17 cellular contexts compared by ENCODE assay signal in genomic region chr5:113266913-113267227, GRCh38.
A peak's percentile ranks its signal among the peaks of the same experiment; 100 is the strongest.
DNase-seq lines count a peak whose midpoint lies in the region; ATAC-seq and TF ChIP-seq lines count a peak whose summit lies in the region.
"Had no signal": no experiment of that assay in that cellular context is flagged by ENCODE, and none has a peak within 500 bp of the region (broad histone marks: within the 10 kb centered on the region; RNA-seq: fewer than 3 reads in every experiment).

No MANE protein-coding gene starts in this region.

- no peak for TF ChIP-seq CTCF in BE2C (IDR thresholded peaks at IDR 0.05; ENCODE audit: low read depth, low read length)
- no peak for TF ChIP-seq CTCF in HEK293 (tag by site-specific recombination; IDR thresholded peaks at IDR 0.05)
- no peak for TF ChIP-seq CTCF in endodermal cell (conservative IDR thresholded peaks at IDR 0.05)
- TF ChIP-seq CTCF in mesothelial cell of epicardium (IDR thresholded peaks at IDR 0.05; ENCODE audit: unreplicated experiment): no peak

- POLR2A ChIA-PET in HEK293 (lab: Yijun Ruan, JAX): interaction anchor here (0.6 kb wide), 1 partner anchor 845 kb away, joined by 3 read pairs; no protein-coding TSS in a partner anchor
- POLR2A ChIA-PET in activated CD4-positive, alpha-beta memory T cell treated with anti-CD3 and anti-CD28 coated beads for 36 hours (lab: Charles Lee): no interaction called here

- H3K9me3 ChIP-seq in BE2C: no peaks in the 10 kb centered on the region
- no peaks in the 10 kb centered on the region for H3K9me3 ChIP-seq in HEK293 (ENCODE audit: control insufficient read depth, insufficient read depth, low read depth, low read length)
- H3K9me3 ChIP-seq in endodermal cell (ENCODE audit: control insufficient read depth, low read length): no peaks in the 10 kb centered on the region

- H3K4me1 ChIP-seq in BE2C (peaks cover 48% of the 10 kb centered on the region), HEK293 (ENCODE audit: control insufficient read depth, insufficient read depth, low read length) (peaks cover 49% of the 10 kb centered on the region), endodermal cell (ENCODE audit: control insufficient read depth, insufficient read depth, low read length) (peaks cover 44% of the 10 kb centered on the region)

- H3K27me3 Mint-ChIP-seq in endodermal cell (ENCODE audit: insufficient read depth): no peaks in the 10 kb centered on the region
- H3K27me3 Mint-ChIP-seq in mesothelial cell of epicardium (ENCODE audit: low read depth): no peaks in the 10 kb centered on the region
- no peaks in the 10 kb centered on the region for H3K27me3 Mint-ChIP-seq in activated CD4-positive, alpha-beta memory T cell treated with anti-CD3 and anti-CD28 coated beads for 36 hours

- CTCF ChIA-PET in HEK293 (lab: Yijun Ruan, JAX): interaction anchor here (0.5 to 1.2 kb wide), 2 partner anchors 24 to 271 kb away, joined by 3 to 4 read pairs; no protein-coding TSS in a partner anchor
- CTCF ChIA-PET in activated CD4-positive, alpha-beta memory T cell treated with anti-CD3 and anti-CD28 coated beads for 36 hours (lab: Charles Lee): no interaction called here

- ATAC-seq in HG02571 (IDR thresholded peaks at IDR 0.05; ENCODE audit: unreplicated experiment) (no peak), HG02759 (IDR thresholded peaks at IDR 0.05; ENCODE audit: unreplicated experiment) (no peak), HG03521 (IDR thresholded peaks at IDR 0.05; ENCODE audit: unreplicated experiment) (no peak)
- ATAC-seq: effector memory CD8-positive, alpha-beta T cell had no signal

- no peak overlapping the region; the same call in 1 of the 2 replicates for H3K4me3 ChIP-seq in BE2C (ENCODE audit: low read depth, low read length)
- H3K4me3 ChIP-seq in HEK293 (ENCODE audit: low read depth, low read length): no peak overlapping the region
- peak overlapping the region; percentile 69 for H3K4me3 ChIP-seq in endodermal cell (ENCODE audit: low read length)

- no peaks in the 10 kb centered on the region for H3K36me3 Mint-ChIP-seq in endodermal cell (ENCODE audit: low read depth)
- H3K36me3 Mint-ChIP-seq in mesothelial cell of epicardium: peaks cover 3% of the 10 kb centered on the region
- H3K36me3 Mint-ChIP-seq in activated CD4-positive, alpha-beta memory T cell treated with anti-CD3 and anti-CD28 coated beads for 36 hours: no peaks in the 10 kb centered on the region

- peak overlapping the region; percentile 3 for H3K27ac Mint-ChIP-seq in endodermal cell
- peak overlapping the region; percentile 33 for H3K27ac Mint-ChIP-seq in mesothelial cell of epicardium
- no peak overlapping the region for H3K27ac Mint-ChIP-seq in activated CD4-positive, alpha-beta memory T cell treated with anti-CD3 and anti-CD28 coated beads for 36 hours
- H3K27ac Mint-ChIP-seq: activated CD4-positive, alpha-beta T cell treated with anti-CD3 and anti-CD28 coated beads, Interleukin-2, amount 10 ng/mL, durations not matched to agents 24 days and 14 days; effector memory CD8-positive, alpha-beta T cell had no signal

- H3K36me3 ChIP-seq in BE2C (no peaks in the 10 kb centered on the region; the same call in 1 of the 2 replicates), HEK293 (ENCODE audit: control insufficient read depth in 2 of 2, insufficient read depth in 1 of 2, low read length in 2 of 2) (no peaks in the 10 kb centered on the region), endodermal cell (ENCODE audit: control insufficient read depth, insufficient read depth, low read length) (peaks cover 9% of the 10 kb centered on the region)

- no peak overlapping the region for H3K9ac ChIP-seq in endodermal cell (ENCODE audit: extremely low read depth, low read length, poor library complexity, severe bottlenecking)

- H3K27me3 ChIP-seq in BE2C (no peaks in the 10 kb centered on the region), endodermal cell (ENCODE audit: control insufficient read depth, insufficient read depth, low read length, poor library complexity, severe bottlenecking) (no peaks in the 10 kb centered on the region)

- H3K4me1 Mint-ChIP-seq in endodermal cell (peaks cover 81% of the 10 kb centered on the region), mesothelial cell of epicardium (peaks cover 42% of the 10 kb centered on the region)
- H3K4me1 Mint-ChIP-seq in activated CD4-positive, alpha-beta memory T cell treated with anti-CD3 and anti-CD28 coated beads for 36 hours (ENCODE audit: low read depth): peaks cover 11% of the 10 kb centered on the region

- intact Hi-C loops in activated CD4-positive, alpha-beta memory T cell treated with anti-CD3 and anti-CD28 coated beads for 36 hours (cut with micrococcal nuclease): no loop called here

- WGBS in endodermal cell (ENCODE audit: insufficient coverage in 1 of 2, insufficient read length in 1 of 2), 2 experiments: 86 to 94% methylated on average over 3 of the region's 3 CpGs

- H3K9me3 Mint-ChIP-seq in endodermal cell (no peaks in the 10 kb centered on the region), mesothelial cell of epicardium (no peaks in the 10 kb centered on the region)
- no peaks in the 10 kb centered on the region for H3K9me3 Mint-ChIP-seq in activated CD4-positive, alpha-beta memory T cell treated with anti-CD3 and anti-CD28 coated beads for 36 hours
- H3K9me3 Mint-ChIP-seq: activated CD4-positive, alpha-beta T cell treated with anti-CD3 and anti-CD28 coated beads, Interleukin-2, amount 10 ng/mL, durations not matched to agents 24 days and 14 days; effector memory CD8-positive, alpha-beta T cell had no signal

- peak overlapping the region; percentile 37 for H3K27ac ChIP-seq in HEK293 (ENCODE audit: extremely low read depth, low read depth, low read length)
- H3K27ac ChIP-seq in endodermal cell (ENCODE audit: low read depth, low read length): no peak overlapping the region
- H3K27ac ChIP-seq: HL-60 had no signal

- DNase-seq in BE2C (peak; percentile 32), endodermal cell (peak; percentile 41), mesothelial cell of epicardium (ENCODE audit: low spot score in 2 of 2, unreplicated experiment in 2 of 2) (no peak)
- DNase-seq in activated CD4-positive, alpha-beta memory T cell treated with anti-CD3 and anti-CD28 coated beads for 36 hours: no peak
- DNase-seq: activated CD4-positive, alpha-beta T cell treated with anti-CD3 and anti-CD28 coated beads, Interleukin-2, amount 10 ng/mL, durations not matched to agents 24 days and 14 days; effector memory CD8-positive, alpha-beta T cell; foreskin melanocyte; NCI-H1048; NCI-H2107; occipital lobe; RPMI8226; stimulated activated CD4-positive, alpha-beta T cell treated with anti-CD3 and anti-CD28 coated beads, Interleukin-4, amount 100 ng/mL, for 24 hours had no signal

- peak overlapping the region; percentile 2 for H3K4me3 Mint-ChIP-seq in endodermal cell
- no peak overlapping the region for H3K4me3 Mint-ChIP-seq in mesothelial cell of epicardium
- no peak overlapping the region for H3K4me3 Mint-ChIP-seq in activated CD4-positive, alpha-beta memory T cell treated with anti-CD3 and anti-CD28 coated beads for 36 hours
- H3K4me3 Mint-ChIP-seq: activated CD4-positive, alpha-beta T cell treated with anti-CD3 and anti-CD28 coated beads, Interleukin-2, amount 10 ng/mL, durations not matched to agents 24 days and 14 days; effector memory CD8-positive, alpha-beta T cell had no signal

TF ChIP-seq in HEK293, 187 proteins besides CTCF, POLR2A, EP300 and RAD21 (continues in another document):
- TF ChIP-seq ZBTB48 (tag by site-specific recombination; IDR thresholded peaks at IDR 0.05): peak; percentile 36; the same call in 1 of the 2 replicates
- TF ChIP-seq, protein P1, sequence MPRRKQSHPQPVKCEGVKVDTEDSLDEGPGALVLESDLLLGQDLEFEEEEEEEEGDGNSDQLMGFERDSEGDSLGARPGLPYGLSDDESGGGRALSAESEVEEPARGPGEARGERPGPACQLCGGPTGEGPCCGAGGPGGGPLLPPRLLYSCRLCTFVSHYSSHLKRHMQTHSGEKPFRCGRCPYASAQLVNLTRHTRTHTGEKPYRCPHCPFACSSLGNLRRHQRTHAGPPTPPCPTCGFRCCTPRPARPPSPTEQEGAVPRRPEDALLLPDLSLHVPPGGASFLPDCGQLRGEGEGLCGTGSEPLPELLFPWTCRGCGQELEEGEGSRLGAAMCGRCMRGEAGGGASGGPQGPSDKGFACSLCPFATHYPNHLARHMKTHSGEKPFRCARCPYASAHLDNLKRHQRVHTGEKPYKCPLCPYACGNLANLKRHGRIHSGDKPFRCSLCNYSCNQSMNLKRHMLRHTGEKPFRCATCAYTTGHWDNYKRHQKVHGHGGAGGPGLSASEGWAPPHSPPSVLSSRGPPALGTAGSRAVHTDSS (tag by site-specific recombination; IDR thresholded peaks at IDR 0.05): no peak
- TF ChIP-seq ZNF777 (tag by site-specific recombination; IDR thresholded peaks at IDR 0.05; ENCODE audit: borderline replicate concordance): no peak
- peak; percentile 83 for TF ChIP-seq SCRT1 (tag by site-specific recombination; IDR thresholded peaks at IDR 0.05; ENCODE audit: borderline replicate concordance)
- TF ChIP-seq TRIM28 (IDR thresholded peaks at IDR 0.05; ENCODE audit: borderline replicate concordance, low read length): peak; percentile 3; the same call in 1 of the 2 replicates
- no peak for TF ChIP-seq ZNF555 (tag by site-specific recombination; conservative IDR thresholded peaks at IDR 0.05)
- no peak for TF ChIP-seq ZNF521 (tag by site-specific recombination; IDR thresholded peaks at IDR 0.05)
- no peak for TF ChIP-seq ZSCAN30 (tag by site-specific recombination; IDR thresholded peaks at IDR 0.05)
- TF ChIP-seq ZNF558 (tag by site-specific recombination; IDR thresholded peaks at IDR 0.05): 0 out of 2 replicates have a peak, but pooled peaks have one; percentile 34
- TF ChIP-seq ZBTB17 (tag by site-specific recombination; IDR thresholded peaks at IDR 0.05): no peak

Comparison
In these comparisons a context has a peak if more than half of its experiments do, and no peak if none do; other contexts are left out.
1. DNase-seq: peak in BE2C (single experiment) and endodermal cell (single experiment); none in mesothelial cell of epicardium (0 of 2) and activated CD4-positive, alpha-beta memory T cell treated with anti-CD3 and anti-CD28 coated beads for 36 hours (single experiment).